Comparison of ENCODE assay signal across 27 cellular contexts in genomic region chr5:37417347-37417746, GRCh38.
"Had no signal": no experiment of that assay in that cellular context is flagged by ENCODE, and none has a peak within 500 bp of the region (broad histone marks: within the 10 kb centered on the region; RNA-seq: fewer than 3 reads in every experiment).

No MANE protein-coding gene starts in this region.

- H3K27me3 ChIP-seq: brain microvascular endothelial cell, cardiac muscle cell, Peyer's patch, SJCRH30 had no signal

- ATAC-seq: activated CD4-positive, CD25-positive, alpha-beta regulatory T cell treated with anti-CD3 and anti-CD28 coated beads, Interleukin-2, amount 50 U/mL, for 24 hours; activated CD8-positive, alpha-beta T cell treated with anti-CD3 and anti-CD28 coated beads for 36 hours; activated T-cell treated with anti-CD3 and anti-CD28 coated beads, Interleukin-2, amount 50 U/mL, for 72 hours had no signal

- DNase-seq: activated CD4-positive, alpha-beta T cell treated with anti-CD3 and anti-CD28 coated beads for 4 hours; activated CD8-positive, alpha-beta memory T cell treated with anti-CD3 and anti-CD28 coated beads, Interleukin-2, amount 50 U/mL, for 4 hours; activated CD8-positive, alpha-beta T cell treated with anti-CD3 and anti-CD28 coated beads for 36 hours; activated gamma-delta T cell treated with Interleukin-2 at 50 U/mL for 16 hours; activated naive CD4-positive, alpha-beta T cell treated with anti-CD3 and anti-CD28 coated beads, Interleukin-2, amount 10 ng/mL, durations not matched to agents 7 days and 5 days; activated naive CD8-positive, alpha-beta T cell treated with anti-CD3 and anti-CD28 coated beads for 36 hours; activated T-cell treated with anti-CD3 and anti-CD28 coated beads, Interleukin-2, amount 50 U/mL, for 72 hours; brain microvascular endothelial cell; NCI-H1092; NCI-H1417; NCI-H1694; NCI-H2029; NCI-H2107; NCI-H2171 treated with DMSO at 0.1 percent for 48 hours; NCI-H345; NCI-H510A; NCI-H526 treated with DMSO at 0.1 percent for 48 hours; NK-92 treated with Interleukin-12 subunit alpha and Interleukin-12 subunit beta, amount 100 ng/mL, for 24 hours; OCI-M1; Peyer's patch; Right ventricle myocardium superior; SJCRH30; SK-N-SH; T-helper 1 cell had no signal

- H3K4me1 ChIP-seq: Peyer's patch, SJCRH30 had no signal

- H3K27ac ChIP-seq: brain microvascular endothelial cell, cardiac muscle cell, Peyer's patch, RWPE1, SJCRH30 had no signal

- H3K9me3 ChIP-seq: Peyer's patch, SJCRH30, SK-N-SH had no signal

- H3K4me3 ChIP-seq: cardiac muscle cell, Peyer's patch, SJCRH30 had no signal
